8 cellular contexts compared by ENCODE assay signal in genomic region chrX:11341274-11342256, GRCh38. TPM values are rescaled to one million over a fixed set of nuclear protein-coding genes. Genes with fewer than 3 reads are reported as not detected.
DNase-seq lines count a peak whose midpoint lies in the region; ATAC-seq and TF ChIP-seq lines count a peak whose summit lies in the region.

No MANE protein-coding gene starts in this region.

- peaks cover 0 to 4% of the 10 kb centered on the region in 2 donors for H3K4me1 ChIP-seq in adrenal gland (replicated peaks in 1 of 2)
- H3K4me1 ChIP-seq in uterus, result no peaks in the 10 kb centered on the region
- H3K4me1 ChIP-seq in CD8-positive, alpha-beta T cell (ENCODE audit: insufficient read depth, low read length), result no peaks in the 10 kb centered on the region
- H3K4me1 ChIP-seq in GM23338 (ENCODE audit: insufficient read depth), result no peaks in the 10 kb centered on the region

- H3K36me3 Mint-ChIP-seq in CD14-positive monocyte (no peaks in the 10 kb centered on the region), GM23338 (ENCODE audit: low read depth) (no peaks in the 10 kb centered on the region)
- H3K36me3 Mint-ChIP-seq in CD8-positive, alpha-beta T cell, result no peaks in the 10 kb centered on the region

- H3K9me3 ChIP-seq in adrenal gland (replicated peaks in 1 of 3), result no peaks in the 10 kb centered on the region
- no peaks in the 10 kb centered on the region for H3K9me3 ChIP-seq in uterus
- no peaks in the 10 kb centered on the region for H3K9me3 ChIP-seq in CD8-positive, alpha-beta T cell (ENCODE audit: low read length)

- no peak overlapping the region for H3K4me2 ChIP-seq in GM23338

- H2AFZ ChIP-seq in GM23338, result no peak overlapping the region

- H3K27ac ChIP-seq in adrenal gland, result peak overlapping the region in 2 of 5 donors; percentile 10 to 79
- no peak overlapping the region for H3K27ac ChIP-seq in uterus
- H3K27ac ChIP-seq in CD8-positive, alpha-beta T cell (ENCODE audit: low read depth, low read length), result no peak overlapping the region
- no peak overlapping the region for H3K27ac ChIP-seq in GM23338 (ENCODE audit: low read depth)

- TF ChIP-seq CTCF in CD14-positive monocyte (IDR thresholded peaks at IDR 0.05) (no peak), adrenal gland (IDR thresholded peaks at IDR 0.05) (no peak), uterus (IDR thresholded peaks at IDR 0.05) (no peak), GM23338 (conservative IDR thresholded peaks at IDR 0.05; ENCODE audit: low read depth in 2 of 2) (no peak)
- no peak for TF ChIP-seq CTCF in CD8-positive, alpha-beta T cell (IDR thresholded peaks at IDR 0.05)

- H3K27me3 Mint-ChIP-seq in CD14-positive monocyte (ENCODE audit: low read depth in 3 of 3) (peaks cover 2 to 6% (median 3%) of the 10 kb centered on the region in 3 donors), GM23338 (ENCODE audit: insufficient read depth, low read depth, poor library complexity) (peaks cover 2% of the 10 kb centered on the region)
- H3K27me3 Mint-ChIP-seq in CD8-positive, alpha-beta T cell (ENCODE audit: low read depth), result no peaks in the 10 kb centered on the region

- H3K36me3 ChIP-seq in adrenal gland (replicated peaks in 1 of 2) (no peaks in the 10 kb centered on the region), uterus (no peaks in the 10 kb centered on the region), GM23338 (ENCODE audit: insufficient read depth) (no peaks in the 10 kb centered on the region)
- no peaks in the 10 kb centered on the region for H3K36me3 ChIP-seq in CD8-positive, alpha-beta T cell (ENCODE audit: insufficient read depth, low read length)

- ATAC-seq in GM19455 (IDR thresholded peaks at IDR 0.05; ENCODE audit: unreplicated experiment) (peak; percentile 80), HG03520 (IDR thresholded peaks at IDR 0.05; ENCODE audit: unreplicated experiment) (peak; percentile 65), left colon (no peak), GM23338 (no peak)
- ATAC-seq in CD8-positive, alpha-beta T cell, result no peak

- no peaks in the 10 kb centered on the region for H4K20me1 ChIP-seq in GM23338 (replicated peaks; ENCODE audit: insufficient read depth)

- peaks cover 0 to 4% (median 0%) of the 10 kb centered on the region in 7 donors for H3K9me3 Mint-ChIP-seq in CD14-positive monocyte
- no peaks in the 10 kb centered on the region for H3K9me3 Mint-ChIP-seq in CD8-positive, alpha-beta T cell
- no peaks in the 10 kb centered on the region for H3K9me3 Mint-ChIP-seq in GM23338

- peak overlapping the region; percentile 93 to 98 (median 95) for H3K27ac Mint-ChIP-seq in CD14-positive monocyte
- no peak overlapping the region for H3K27ac Mint-ChIP-seq in CD8-positive, alpha-beta T cell
- H3K27ac Mint-ChIP-seq in GM23338, result no peak overlapping the region; the same call in 1 of the 2 replicates

- H3K27me3 ChIP-seq in adrenal gland, result peaks cover 5% of the 10 kb centered on the region
- H3K27me3 ChIP-seq in uterus, result no peaks in the 10 kb centered on the region
- H3K27me3 ChIP-seq in CD8-positive, alpha-beta T cell (ENCODE audit: insufficient read depth, low read length), result no peaks in the 10 kb centered on the region
- no peaks in the 10 kb centered on the region for H3K27me3 ChIP-seq in GM23338 (ENCODE audit: insufficient read depth)

- H3K4me1 Mint-ChIP-seq in CD14-positive monocyte, result peaks cover 12% of the 10 kb centered on the region
- H3K4me1 Mint-ChIP-seq in CD8-positive, alpha-beta T cell (ENCODE audit: low read depth), result no peaks in the 10 kb centered on the region
- H3K4me1 Mint-ChIP-seq in GM23338, result peaks cover 8% of the 10 kb centered on the region; the same call in 2 of the 3 replicates

- WGBS in adrenal gland, 4 donors, result 30 to 48% (median 40%) methylated on average over 11 of the region's 11 CpGs

- H3K9me2 ChIP-seq in GM23338 (ENCODE audit: insufficient read depth), result no peaks in the 10 kb centered on the region

- TF ChIP-seq POLR2A in adrenal gland (IDR thresholded peaks at IDR 0.05), result no peak
- TF ChIP-seq POLR2A in uterus (IDR thresholded peaks at IDR 0.05), result no peak

- CTCF ChIA-PET in CD8-positive, alpha-beta T cell (lab: Charles Lee), result no interaction called here

- H3K4me3 ChIP-seq in adrenal gland, result no peak overlapping the region
- no peak overlapping the region for H3K4me3 ChIP-seq in uterus
- no peak overlapping the region for H3K4me3 ChIP-seq in CD8-positive, alpha-beta T cell (ENCODE audit: low read depth, low read length)
- H3K4me3 ChIP-seq in GM23338, result no peak overlapping the region

- peak; percentile 77 for DNase-seq in CD14-positive monocyte (ENCODE audit: low spot score)
- DNase-seq in adrenal gland, result peak in 6 of 7 donors; percentile 24 to 59 (median 40)
- peak; percentile 23 to 40 for DNase-seq in left colon
- peak; percentile 75 to 77 for DNase-seq in uterus
- no peak for DNase-seq in CD8-positive, alpha-beta T cell
- no peak for DNase-seq in GM23338 (ENCODE audit: low spot score)

- POLR2A ChIA-PET in CD8-positive, alpha-beta T cell (lab: Charles Lee), result no interaction called here

- no peaks in the 10 kb centered on the region for H3F3A ChIP-seq in GM23338 (replicated peaks; ENCODE audit: low read depth)

- H3K79me2 ChIP-seq in GM23338 (replicated peaks; ENCODE audit: insufficient read depth), result no peaks in the 10 kb centered on the region

- H3K4me3 Mint-ChIP-seq in CD14-positive monocyte (peak overlapping the region; percentile 20 to 28), GM23338 (no peak overlapping the region)
- H3K4me3 Mint-ChIP-seq in CD8-positive, alpha-beta T cell, result no peak overlapping the region

- intact Hi-C loops in CD14-positive monocyte (cut with micrococcal nuclease) (no loop called here), adrenal gland (cut with DNase I) (no loop called here), left colon (cut with DNase I, micrococcal nuclease) (no loop called here), uterus (cut with DNase I; ENCODE audit: low total_unique reads) (no loop called here)
- intact Hi-C loops in CD8-positive, alpha-beta T cell (cut with DNase I, micrococcal nuclease), result no loop called here

TF ChIP-seq in GM23338, 12 proteins besides CTCF, POLR2A, EP300 and RAD21:
- TF ChIP-seq NANOG (IDR thresholded peaks at IDR 0.05; ENCODE audit: borderline replicate concordance), result no peak
- no peak for TF ChIP-seq ZNF114 (CRISPR knock-in tag; IDR thresholded peaks at IDR 0.05)
- no peak for TF ChIP-seq CREB1 (CRISPR knock-in tag; IDR thresholded peaks at IDR 0.05; ENCODE audit: low read depth)
- TF ChIP-seq POLR2AphosphoS5 (IDR thresholded peaks at IDR 0.05; ENCODE audit: low read depth), result no peak
- no peak for TF ChIP-seq REST (IDR thresholded peaks at IDR 0.05; ENCODE audit: unreplicated experiment)
- TF ChIP-seq ZNF331 (CRISPR knock-in tag; IDR thresholded peaks at IDR 0.05; ENCODE audit: low read depth), result no peak
- no peak for TF ChIP-seq EZH2phosphoT487 (IDR thresholded peaks at IDR 0.05; ENCODE audit: unreplicated experiment)
- TF ChIP-seq JUNB (IDR thresholded peaks at IDR 0.05; ENCODE audit: unreplicated experiment), result no peak
TF ChIP-seq in GM23338: peak in this region for 0.

RNA-seq across cellular contexts. Expression of gene AMELX, which starts 48.4 kb away (rescaled TPM):
- polyA plus RNA-seq in CD14-positive monocyte (not detected), adrenal gland (not detected), GM23338 (2016; fragmentation: Nextera tagmentation; extraction: Ambion mirVana) (not detected in 2 replicates)
- total RNA-seq in adrenal gland (not detected), left colon (not detected), uterus (not detected)
- total RNA-seq in CD8-positive, alpha-beta T cell, result not detected
- not detected in 2 replicates for total RNA-seq in GM23338 (2014; rRNA removed; shearing (Covaris generic))

Comparison
In these comparisons a context has a peak if more than half of its experiments do, and no peak if none do; other contexts are left out.
1. DNase-seq: peak in CD14-positive monocyte (single experiment), adrenal gland (6 of 7), left colon (2 of 2) and uterus (2 of 2); none in CD8-positive, alpha-beta T cell (0 of 7) and GM23338 (single experiment).
2. H3K27ac Mint-ChIP-seq: peak in CD14-positive monocyte (7 of 7); none in CD8-positive, alpha-beta T cell (single experiment) and GM23338 (single experiment).
3. H3K4me3 Mint-ChIP-seq: peak in CD14-positive monocyte (2 of 2); none in CD8-positive, alpha-beta T cell (single experiment) and GM23338 (single experiment).
4. ATAC-seq: peak in GM19455 (single experiment) and HG03520 (single experiment); none in left colon (single experiment), CD8-positive, alpha-beta T cell (single experiment) and GM23338 (single experiment).